8 cellular contexts compared by ENCODE assay signal in genomic region chr12:64781374-64782029, GRCh38. TPM values are rescaled to one million over a fixed set of nuclear protein-coding genes. Genes with fewer than 3 reads are reported as not detected.
A peak's percentile ranks its signal among the peaks of the same experiment; 100 is the strongest.
DNase-seq lines count a peak whose midpoint lies in the region; ATAC-seq, FAIRE-seq and TF ChIP-seq lines count a peak whose summit lies in the region.

No MANE protein-coding gene starts in this region.

- peaks cover 4% of the 10 kb centered on the region for H3K36me3 Mint-ChIP-seq in activated T-helper 1 cell treated with anti-CD3 and anti-CD28 coated beads, Interleukin-12 subunit alpha, Interleukin-12 subunit beta, Interleukin-2, Interleukin-4 antibody, amounts not matched to agents 30 ng/mL and 10 ng/mL and 1 ng/mL, durations not matched to agents 14 hours and 24 hours and 36 hours (ENCODE audit: low read depth)

- no peak for DNase-seq in activated T-helper 1 cell treated with anti-CD3 and anti-CD28 coated beads, Interleukin-12 subunit alpha, Interleukin-12 subunit beta, Interleukin-2, Interleukin-4 antibody, amounts not matched to agents 30 ng/mL and 10 ng/mL and 1 ng/mL, durations not matched to agents 14 hours and 24 hours and 36 hours (ENCODE audit: low spot score)
- no peak for DNase-seq in keratinocyte (ENCODE audit: low read depth, low spot score)
- no peak for DNase-seq in stimulated activated naive CD8-positive, alpha-beta T cell treated with anti-CD3 and anti-CD28 coated beads, Interleukin-15, amount 100 ng/mL, for 72 hours
- no peak for DNase-seq in OCI-M1 (lab: John Stamatoyannopoulos, UW)

- H3K9me3 Mint-ChIP-seq in activated T-helper 1 cell treated with anti-CD3 and anti-CD28 coated beads, Interleukin-12 subunit alpha, Interleukin-12 subunit beta, Interleukin-2, Interleukin-4 antibody, amounts not matched to agents 30 ng/mL and 10 ng/mL and 1 ng/mL, durations not matched to agents 14 hours and 24 hours and 36 hours, result peaks cover 2% of the 10 kb centered on the region
- H3K9me3 Mint-ChIP-seq in stimulated activated naive CD8-positive, alpha-beta T cell treated with anti-CD3 and anti-CD28 coated beads, Interleukin-15, amount 100 ng/mL, for 72 hours, result peaks cover 6 to 18% of the 10 kb centered on the region in 2 donors

- peak in 1 of 3 experiments; percentile 19 for TF ChIP-seq CTCF in keratinocyte (optimal IDR thresholded peaks at IDR 0.05 in 1 of 3, IDR thresholded peaks at IDR 0.05 in 1 of 3, conservative IDR thresholded peaks at IDR 0.05 in 1 of 3; ENCODE audit: extremely low read depth in 1 of 3, insufficient read depth in 2 of 3, low read length in 3 of 3)

- peak overlapping the region; percentile 76 for H3K4me2 ChIP-seq in keratinocyte (ENCODE audit: control insufficient read depth, extremely low read depth, insufficient read depth, low read depth, low read length)

- intact Hi-C loops in activated T-helper 1 cell treated with anti-CD3 and anti-CD28 coated beads, Interleukin-12 subunit alpha, Interleukin-12 subunit beta, Interleukin-2, Interleukin-4 antibody, amounts not matched to agents 30 ng/mL and 10 ng/mL and 1 ng/mL, durations not matched to agents 14 hours and 24 hours and 36 hours (cut with micrococcal nuclease), result loop anchor here (5.0 kb wide), 1 partner anchor 234 kb away; no protein-coding TSS in a partner anchor

- H3K27me3 ChIP-seq in keratinocyte (ENCODE audit: control insufficient read depth, extremely low read depth, insufficient read depth, low read length), result peaks cover 44% of the 10 kb centered on the region

- H4K20me1 ChIP-seq in keratinocyte (ENCODE audit: control insufficient read depth, extremely low read depth, insufficient read depth, low read length), result no peaks in the 10 kb centered on the region

- no peaks in the 10 kb centered on the region for H3K9me3 ChIP-seq in keratinocyte (ENCODE audit: control insufficient read depth, low read depth, low read length)

- H3K27ac ChIP-seq in keratinocyte (ENCODE audit: control insufficient read depth, insufficient read depth, low read length), result no peak overlapping the region

- H2AFZ ChIP-seq in keratinocyte (ENCODE audit: control insufficient read depth, low read length), result peak overlapping the region; percentile 19

- H3K9ac ChIP-seq in keratinocyte (ENCODE audit: control insufficient read depth, extremely low read depth, insufficient read depth, low read length), result peak overlapping the region; percentile 28

- H3K4me3 Mint-ChIP-seq in activated T-helper 1 cell treated with anti-CD3 and anti-CD28 coated beads, Interleukin-12 subunit alpha, Interleukin-12 subunit beta, Interleukin-2, Interleukin-4 antibody, amounts not matched to agents 30 ng/mL and 10 ng/mL and 1 ng/mL, durations not matched to agents 14 hours and 24 hours and 36 hours, result peak overlapping the region; percentile 78
- peak overlapping the region; percentile 75 to 89 for H3K4me3 Mint-ChIP-seq in stimulated activated naive CD8-positive, alpha-beta T cell treated with anti-CD3 and anti-CD28 coated beads, Interleukin-15, amount 100 ng/mL, for 72 hours

- dilution Hi-C loops in keratinocyte (cut with MboI; ENCODE audit: extremely low pct_ligation_motif_present, low sequenced_read_pairs), result no loop called here

- FAIRE-seq in keratinocyte (lab: Jason Lieb, UNC), result no peak

- H3K79me2 ChIP-seq in keratinocyte (ENCODE audit: control insufficient read depth, insufficient read depth, low read length), result no peaks in the 10 kb centered on the region

- ATAC-seq in GM18505 (IDR thresholded peaks at IDR 0.05; ENCODE audit: unreplicated experiment) (peak; percentile 6), HG03460 (IDR thresholded peaks at IDR 0.05; ENCODE audit: unreplicated experiment) (peak; percentile 25), HG03045 (IDR thresholded peaks at IDR 0.05; ENCODE audit: unreplicated experiment) (no peak), HG02884 (IDR thresholded peaks at IDR 0.05; ENCODE audit: unreplicated experiment) (no peak)
- ATAC-seq in stimulated activated naive CD8-positive, alpha-beta T cell treated with anti-CD3 and anti-CD28 coated beads, Interleukin-15, amount 100 ng/mL, for 72 hours, result peak; percentile 29

- peaks cover 9% of the 10 kb centered on the region for H3K4me1 Mint-ChIP-seq in activated T-helper 1 cell treated with anti-CD3 and anti-CD28 coated beads, Interleukin-12 subunit alpha, Interleukin-12 subunit beta, Interleukin-2, Interleukin-4 antibody, amounts not matched to agents 30 ng/mL and 10 ng/mL and 1 ng/mL, durations not matched to agents 14 hours and 24 hours and 36 hours (ENCODE audit: low read depth)
- H3K4me1 Mint-ChIP-seq in stimulated activated naive CD8-positive, alpha-beta T cell treated with anti-CD3 and anti-CD28 coated beads, Interleukin-15, amount 100 ng/mL, for 72 hours, result peaks cover 14% of the 10 kb centered on the region

- H3K27me3 Mint-ChIP-seq in activated T-helper 1 cell treated with anti-CD3 and anti-CD28 coated beads, Interleukin-12 subunit alpha, Interleukin-12 subunit beta, Interleukin-2, Interleukin-4 antibody, amounts not matched to agents 30 ng/mL and 10 ng/mL and 1 ng/mL, durations not matched to agents 14 hours and 24 hours and 36 hours (ENCODE audit: insufficient read depth), result peaks cover 70% of the 10 kb centered on the region
- peaks cover 79% of the 10 kb centered on the region for H3K27me3 Mint-ChIP-seq in stimulated activated naive CD8-positive, alpha-beta T cell treated with anti-CD3 and anti-CD28 coated beads, Interleukin-15, amount 100 ng/mL, for 72 hours

- no peaks in the 10 kb centered on the region for H3K9me1 ChIP-seq in keratinocyte (ENCODE audit: control insufficient read depth, extremely low read depth, insufficient read depth, low read length)

- no peak for TF ChIP-seq POLR2A in GM18505 (IDR thresholded peaks at IDR 0.05; ENCODE audit: borderline replicate concordance, extremely low read depth, insufficient read depth, insufficient read length)

- no peaks in the 10 kb centered on the region for H3K36me3 ChIP-seq in keratinocyte (ENCODE audit: control insufficient read depth in 2 of 2, extremely low read depth in 1 of 2, insufficient read depth in 2 of 2, low read length in 2 of 2)

- H3K4me1 ChIP-seq in keratinocyte (ENCODE audit: control insufficient read depth, extremely low read depth, insufficient read depth, low read length), result peaks cover 4% of the 10 kb centered on the region

- H3K27ac Mint-ChIP-seq in activated T-helper 1 cell treated with anti-CD3 and anti-CD28 coated beads, Interleukin-12 subunit alpha, Interleukin-12 subunit beta, Interleukin-2, Interleukin-4 antibody, amounts not matched to agents 30 ng/mL and 10 ng/mL and 1 ng/mL, durations not matched to agents 14 hours and 24 hours and 36 hours, result peak overlapping the region; percentile 32
- H3K27ac Mint-ChIP-seq in stimulated activated naive CD8-positive, alpha-beta T cell treated with anti-CD3 and anti-CD28 coated beads, Interleukin-15, amount 100 ng/mL, for 72 hours, result peak overlapping the region; percentile 53 to 80

- H3K4me3 ChIP-seq in keratinocyte (ENCODE audit: control insufficient read depth in 2 of 3, extremely low read depth in 1 of 3, insufficient read depth in 2 of 3, low read depth in 1 of 3, low read length in 3 of 3), result peak overlapping the region in 2 of 3 experiments; percentile 37 to 65

RNA-seq across cellular contexts. Expression of gene GNS, which starts 22.3 kb away (rescaled TPM):
- total RNA-seq in activated T-helper 1 cell treated with anti-CD3 and anti-CD28 coated beads, Interleukin-12 subunit alpha, Interleukin-12 subunit beta, Interleukin-2, Interleukin-4 antibody, amounts not matched to agents 30 ng/mL and 10 ng/mL and 1 ng/mL, durations not matched to agents 14 hours and 24 hours and 36 hours, result 20.6 and 21.3 TPM in 2 replicates
- polyA plus RNA-seq in keratinocyte, result 48.4 to 57.8 TPM (median 57.8 TPM) in 3 replicates
- 24.8 TPM for polyA plus RNA-seq in keratinocyte (2011; ENCODE audit: low read depth)
- 17.0 and 27.9 TPM in 2 replicates for polyA plus RNA-seq in keratinocyte (2011; cell fraction: cytosol; rRNA removed)
- 96.5 and 103 TPM in 2 replicates for polyA plus RNA-seq in keratinocyte (2011; cell fraction: nucleus; rRNA removed)
- 29.7 and 35.6 TPM in 2 replicates for polyA plus RNA-seq in keratinocyte (2012; ENCODE audit: low replicate concordance)
- polyA minus RNA-seq in keratinocyte, result 55.7 to 119 TPM (median 116 TPM) in 3 replicates
- polyA minus RNA-seq in keratinocyte (2011; cell fraction: cytosol; rRNA and poly(A)+ RNA removed), result 47.4 TPM
- 127 and 260 TPM in 2 replicates for polyA minus RNA-seq in keratinocyte (2011; cell fraction: nucleus; rRNA and poly(A)+ RNA removed)

RNA-seq across cellular contexts. Expression of gene TBC1D30, which starts 42.9 kb away (rescaled TPM):
- total RNA-seq in activated T-helper 1 cell treated with anti-CD3 and anti-CD28 coated beads, Interleukin-12 subunit alpha, Interleukin-12 subunit beta, Interleukin-2, Interleukin-4 antibody, amounts not matched to agents 30 ng/mL and 10 ng/mL and 1 ng/mL, durations not matched to agents 14 hours and 24 hours and 36 hours, result 1.1 and 1.6 TPM in 2 replicates
- 0.41 to 0.54 TPM (median 0.50 TPM) in 3 replicates for polyA plus RNA-seq in keratinocyte
- polyA plus RNA-seq in keratinocyte (2011; ENCODE audit: low read depth), result 1.1 TPM
- polyA plus RNA-seq in keratinocyte (2011; cell fraction: cytosol; rRNA removed), result 0.42 and 0.55 TPM in 2 replicates
- polyA plus RNA-seq in keratinocyte (2011; cell fraction: nucleus; rRNA removed), result 0.56 and 0.69 TPM in 2 replicates
- polyA plus RNA-seq in keratinocyte (2012; ENCODE audit: low replicate concordance), result 0.47 and 0.58 TPM in 2 replicates
- polyA minus RNA-seq in keratinocyte, result 1.0 to 1.6 TPM in 2 of 3 replicates, not detected in the other
- 0.38 TPM for polyA minus RNA-seq in keratinocyte (2011; cell fraction: cytosol; rRNA and poly(A)+ RNA removed)
- 0.74 and 1.2 TPM in 2 replicates for polyA minus RNA-seq in keratinocyte (2011; cell fraction: nucleus; rRNA and poly(A)+ RNA removed)

Comparison
In these comparisons a context has a peak if more than half of its experiments do, and no peak if none do; other contexts are left out.
1. ATAC-seq: peak in GM18505 (single experiment), HG03460 (single experiment) and stimulated activated naive CD8-positive, alpha-beta T cell treated with anti-CD3 and anti-CD28 coated beads, Interleukin-15, amount 100 ng/mL, for 72 hours (single experiment); none in HG03045 (single experiment) and HG02884 (single experiment).